In the genomic region with DNA sequence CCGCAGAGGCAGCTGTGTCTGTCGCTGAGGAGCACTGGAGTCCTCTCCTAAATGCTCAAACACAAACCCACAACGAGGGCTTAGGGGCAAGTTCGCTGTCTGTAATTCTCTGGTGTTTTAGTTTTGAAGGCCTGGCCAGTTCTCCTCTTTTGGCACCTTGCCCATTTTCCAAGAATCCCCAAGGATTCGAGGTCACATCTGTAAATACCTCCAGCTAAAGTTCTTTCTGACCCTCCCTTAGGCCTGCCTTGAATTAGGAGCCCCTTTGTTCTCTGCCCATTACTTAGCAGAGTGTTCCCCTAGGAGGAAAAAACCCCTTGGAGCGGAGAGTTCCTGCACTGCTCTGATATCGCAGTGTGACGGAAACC, we compare ENCODE assay signal across 8 cellular contexts. TPM values are rescaled to one million over a fixed set of nuclear protein-coding genes. Genes with fewer than 3 reads are reported as not detected.
A peak's percentile ranks its signal among the peaks of the same experiment; 100 is the strongest.
DNase-seq lines count a peak whose midpoint lies in the region; ATAC-seq and TF ChIP-seq lines count a peak whose summit lies in the region.

No MANE protein-coding gene starts in this region.

- peaks cover 15% of the 10 kb centered on the region for H3K4me1 Mint-ChIP-seq in T-helper 17 cell

- 73% methylated on average over 6 of the region's 8 CpGs for WGBS in SK-N-SH (ENCODE audit: low lambda C conversion rate)
- 62 to 68% (median 68%) methylated on average over 8 of the region's 8 CpGs for WGBS in stomach, 5 donors

- DNase-seq in SK-N-SH (peak; percentile 44), T-helper 17 cell (no peak), left ventricle myocardium superior (no peak), stomach (no peak), DMS53 (lab: John Stamatoyannopoulos, UW) (no peak), NCI-H2029 (lab: John Stamatoyannopoulos, UW) (no peak)

- POLR2A ChIA-PET in SK-N-SH (lab: Yijun Ruan, JAX): no interaction called here

- H3K9ac ChIP-seq in SK-N-SH: no peak overlapping the region

- TF ChIP-seq CTCF in SK-N-SH (IDR thresholded peaks at IDR 0.05): no peak
- no peak for TF ChIP-seq CTCF in stomach (IDR thresholded peaks at IDR 0.05)

- H3K27ac ChIP-seq in SK-N-SH (ENCODE audit: low read depth in 2 of 2, low read length in 1 of 2): no peak overlapping the region
- peak overlapping the region; percentile 3 to 84 (median 79) for H3K27ac ChIP-seq in stomach

- H3K36me3 ChIP-seq in SK-N-SH (replicated peaks in 1 of 2; ENCODE audit: control insufficient read depth in 1 of 2, insufficient read depth in 2 of 2, low read length in 1 of 2): peaks cover 0 to 14% of the 10 kb centered on the region in 2 experiments
- peaks cover 25 to 46% (median 44%) of the 10 kb centered on the region in 4 donors for H3K36me3 ChIP-seq in stomach

- TF ChIP-seq EP300 in SK-N-SH (IDR thresholded peaks at IDR 0.05; ENCODE audit: borderline replicate concordance in 1 of 2, low read depth in 1 of 2, low read length in 1 of 2) (no peak), stomach (IDR thresholded peaks at IDR 0.05) (no peak)

- intact Hi-C loops in left ventricle myocardium superior (cut with micrococcal nuclease) (no loop called here), stomach (cut with DNase I; ENCODE audit: low total_unique reads) (no loop called here)

- CTCF ChIA-PET in SK-N-SH (lab: Yijun Ruan, JAX): interaction anchor here (0.6 to 2.9 kb wide), 2 partner anchors 10 to 106 kb away, joined by 3 to 9 read pairs; no protein-coding TSS in a partner anchor

- H3K27me3 ChIP-seq in SK-N-SH (ENCODE audit: insufficient read depth) (no peaks in the 10 kb centered on the region), stomach (no peaks in the 10 kb centered on the region)

- ATAC-seq in SK-N-SH treated with all-trans-retinoic acid at 6 μM for 48 hours: no peak
- ATAC-seq in T-helper 17 cell: no peak
- ATAC-seq in left ventricle myocardium superior: peak; percentile 2
- no peak for ATAC-seq in GM18520 (IDR thresholded peaks at IDR 0.05; ENCODE audit: unreplicated experiment)

- TF ChIP-seq RAD21 in SK-N-SH (IDR thresholded peaks at IDR 0.05; ENCODE audit: low read length): no peak

- peaks cover 5% of the 10 kb centered on the region for H3K36me3 Mint-ChIP-seq in T-helper 17 cell (ENCODE audit: low read depth)

- H3F3A ChIP-seq in SK-N-SH (replicated peaks; ENCODE audit: insufficient read depth): no peaks in the 10 kb centered on the region

- H3K9me3 ChIP-seq in SK-N-SH (no peaks in the 10 kb centered on the region), T-helper 17 cell (ENCODE audit: control insufficient read depth, low read length, poor library complexity, severe bottlenecking) (no peaks in the 10 kb centered on the region), stomach (no peaks in the 10 kb centered on the region)

- no peak overlapping the region for H3K4me2 ChIP-seq in SK-N-SH

- H3K4me3 Mint-ChIP-seq in T-helper 17 cell: no peak overlapping the region

- no peaks in the 10 kb centered on the region for H3K27me3 Mint-ChIP-seq in T-helper 17 cell

- H3K4me3 ChIP-seq in SK-N-SH (ENCODE audit: low read depth in 2 of 2, low read length in 1 of 2): no peak overlapping the region
- H3K4me3 ChIP-seq in stomach: no peak overlapping the region

- H4K20me1 ChIP-seq in SK-N-SH (ENCODE audit: insufficient read depth): no peaks in the 10 kb centered on the region

- no peaks in the 10 kb centered on the region for H3K9me2 ChIP-seq in SK-N-SH

- no peak for TF ChIP-seq POLR2A in stomach (IDR thresholded peaks at IDR 0.05)

- H3K27ac Mint-ChIP-seq in T-helper 17 cell: peak overlapping the region; percentile 86

- peaks cover 16% of the 10 kb centered on the region; the same call in 1 of the 2 replicates for H3K79me2 ChIP-seq in SK-N-SH (ENCODE audit: insufficient read depth)

- no peak overlapping the region for H2AFZ ChIP-seq in SK-N-SH (ENCODE audit: low read depth)

- H3K4me1 ChIP-seq in SK-N-SH (ENCODE audit: control insufficient read depth in 1 of 2, insufficient read depth in 2 of 2, low read depth in 1 of 2, low read length in 1 of 2): peaks cover 6 to 18% of the 10 kb centered on the region in 2 experiments; a peak in 2 of 4 replicates
- H3K4me1 ChIP-seq in stomach: peaks cover 16 to 45% (median 31%) of the 10 kb centered on the region in 4 donors

TF ChIP-seq in SK-N-SH, 30 proteins besides CTCF, POLR2A, EP300 and RAD21 (continues in another document):
- TF ChIP-seq NFIC (IDR thresholded peaks at IDR 0.05; ENCODE audit: borderline replicate concordance) (peak; percentile 21; the same call in 1 of the 2 replicates), EZH2phosphoT487 (IDR thresholded peaks at IDR 0.05; ENCODE audit: borderline replicate concordance, low read depth) (no peak), MXI1 (IDR thresholded peaks at IDR 0.05; ENCODE audit: low read depth, low read length) (no peak), CHD2 (IDR thresholded peaks at IDR 0.05; ENCODE audit: low read length, partially characterized antibody) (no peak)
- TF ChIP-seq, protein P1, sequence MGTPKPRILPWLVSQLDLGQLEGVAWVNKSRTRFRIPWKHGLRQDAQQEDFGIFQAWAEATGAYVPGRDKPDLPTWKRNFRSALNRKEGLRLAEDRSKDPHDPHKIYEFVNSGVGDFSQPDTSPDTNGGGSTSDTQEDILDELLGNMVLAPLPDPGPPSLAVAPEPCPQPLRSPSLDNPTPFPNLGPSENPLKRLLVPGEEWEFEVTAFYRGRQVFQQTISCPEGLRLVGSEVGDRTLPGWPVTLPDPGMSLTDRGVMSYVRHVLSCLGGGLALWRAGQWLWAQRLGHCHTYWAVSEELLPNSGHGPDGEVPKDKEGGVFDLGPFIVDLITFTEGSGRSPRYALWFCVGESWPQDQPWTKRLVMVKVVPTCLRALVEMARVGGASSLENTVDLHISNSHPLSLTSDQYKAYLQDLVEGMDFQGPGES (IDR thresholded peaks at IDR 0.05; ENCODE audit: low read depth, low read length): no peak
- TF ChIP-seq, protein P2, sequence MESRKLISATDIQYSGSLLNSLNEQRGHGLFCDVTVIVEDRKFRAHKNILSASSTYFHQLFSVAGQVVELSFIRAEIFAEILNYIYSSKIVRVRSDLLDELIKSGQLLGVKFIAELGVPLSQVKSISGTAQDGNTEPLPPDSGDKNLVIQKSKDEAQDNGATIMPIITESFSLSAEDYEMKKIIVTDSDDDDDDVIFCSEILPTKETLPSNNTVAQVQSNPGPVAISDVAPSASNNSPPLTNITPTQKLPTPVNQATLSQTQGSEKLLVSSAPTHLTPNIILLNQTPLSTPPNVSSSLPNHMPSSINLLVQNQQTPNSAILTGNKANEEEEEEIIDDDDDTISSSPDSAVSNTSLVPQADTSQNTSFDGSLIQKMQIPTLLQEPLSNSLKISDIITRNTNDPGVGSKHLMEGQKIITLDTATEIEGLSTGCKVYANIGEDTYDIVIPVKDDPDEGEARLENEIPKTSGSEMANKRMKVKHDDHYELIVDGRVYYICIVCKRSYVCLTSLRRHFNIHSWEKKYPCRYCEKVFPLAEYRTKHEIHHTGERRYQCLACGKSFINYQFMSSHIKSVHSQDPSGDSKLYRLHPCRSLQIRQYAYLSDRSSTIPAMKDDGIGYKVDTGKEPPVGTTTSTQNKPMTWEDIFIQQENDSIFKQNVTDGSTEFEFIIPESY (IDR thresholded peaks at IDR 0.05; ENCODE audit: borderline replicate concordance, low read depth): no peak

TF ChIP-seq in SK-N-SH treated with all-trans-retinoic acid at 6 μM for 48 hours, 23 proteins besides CTCF, POLR2A, EP300 and RAD21 (continues in another document):
- TF ChIP-seq SNAI2 (CRISPR knock-in tag; IDR thresholded peaks at IDR 0.05) (no peak), ZFP30 (CRISPR knock-in tag; IDR thresholded peaks at IDR 0.05) (no peak), ARNTL (CRISPR knock-in tag; IDR thresholded peaks at IDR 0.05; ENCODE audit: borderline replicate concordance, low read depth) (no peak)
- TF ChIP-seq, protein P3, sequence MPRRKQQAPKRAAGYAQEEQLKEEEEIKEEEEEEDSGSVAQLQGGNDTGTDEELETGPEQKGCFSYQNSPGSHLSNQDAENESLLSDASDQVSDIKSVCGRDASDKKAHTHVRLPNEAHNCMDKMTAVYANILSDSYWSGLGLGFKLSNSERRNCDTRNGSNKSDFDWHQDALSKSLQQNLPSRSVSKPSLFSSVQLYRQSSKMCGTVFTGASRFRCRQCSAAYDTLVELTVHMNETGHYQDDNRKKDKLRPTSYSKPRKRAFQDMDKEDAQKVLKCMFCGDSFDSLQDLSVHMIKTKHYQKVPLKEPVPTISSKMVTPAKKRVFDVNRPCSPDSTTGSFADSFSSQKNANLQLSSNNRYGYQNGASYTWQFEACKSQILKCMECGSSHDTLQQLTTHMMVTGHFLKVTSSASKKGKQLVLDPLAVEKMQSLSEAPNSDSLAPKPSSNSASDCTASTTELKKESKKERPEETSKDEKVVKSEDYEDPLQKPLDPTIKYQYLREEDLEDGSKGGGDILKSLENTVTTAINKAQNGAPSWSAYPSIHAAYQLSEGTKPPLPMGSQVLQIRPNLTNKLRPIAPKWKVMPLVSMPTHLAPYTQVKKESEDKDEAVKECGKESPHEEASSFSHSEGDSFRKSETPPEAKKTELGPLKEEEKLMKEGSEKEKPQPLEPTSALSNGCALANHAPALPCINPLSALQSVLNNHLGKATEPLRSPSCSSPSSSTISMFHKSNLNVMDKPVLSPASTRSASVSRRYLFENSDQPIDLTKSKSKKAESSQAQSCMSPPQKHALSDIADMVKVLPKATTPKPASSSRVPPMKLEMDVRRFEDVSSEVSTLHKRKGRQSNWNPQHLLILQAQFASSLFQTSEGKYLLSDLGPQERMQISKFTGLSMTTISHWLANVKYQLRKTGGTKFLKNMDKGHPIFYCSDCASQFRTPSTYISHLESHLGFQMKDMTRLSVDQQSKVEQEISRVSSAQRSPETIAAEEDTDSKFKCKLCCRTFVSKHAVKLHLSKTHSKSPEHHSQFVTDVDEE (CRISPR knock-in tag; IDR thresholded peaks at IDR 0.05): no peak

RNA-seq across cellular contexts. Expression of a gene that starts 0.7 kb away (rescaled TPM):
- polyA plus RNA-seq in SK-N-SH (2012; rRNA removed): 26.5 and 26.7 TPM in 2 replicates
- polyA plus RNA-seq in SK-N-SH (2012; cell fraction: cytosol; rRNA removed): 14.6 and 21.0 TPM in 2 replicates
- 115 and 123 TPM in 2 replicates for polyA plus RNA-seq in SK-N-SH (2012; cell fraction: nucleus; rRNA removed)
- 10 to 100 TPM; 21.5 to 25.4 TPM for total RNA-seq in T-helper 17 cell
- 11.6 TPM for total RNA-seq in left ventricle myocardium superior
- 10 to 100 TPM in 3 of 5 donors, 1 to 10 TPM in 2; 3.5 to 33.5 (median 13.2) TPM for total RNA-seq in stomach
- polyA plus RNA-seq in stomach: 1 to 10 TPM; 2.4 to 9.7 (median 3.5) TPM

RNA-seq across cellular contexts. Expression of a gene that starts 31.0 kb away (rescaled TPM):
- polyA plus RNA-seq in SK-N-SH (2012; rRNA removed): 39.2 and 41.4 TPM in 2 replicates
- 26.6 and 32.3 TPM in 2 replicates for polyA plus RNA-seq in SK-N-SH (2012; cell fraction: cytosol; rRNA removed)
- polyA plus RNA-seq in SK-N-SH (2012; cell fraction: nucleus; rRNA removed): 97.5 and 118 TPM in 2 replicates
- 10 to 100 TPM; 76.5 to 79.3 TPM for total RNA-seq in T-helper 17 cell
- total RNA-seq in left ventricle myocardium superior: 28.9 TPM
- total RNA-seq in stomach: 100 to 1,000 TPM in 2 of 5 donors, 10 to 100 TPM in 3; 15.1 to 140 (median 89.1) TPM
- polyA plus RNA-seq in stomach: 10 to 100 TPM; 30.7 to 49.8 (median 37.3) TPM

Comparison
In these comparisons a context has a peak if more than half of its experiments do, and no peak if none do; other contexts are left out.
1. H3K27ac ChIP-seq: peak in stomach (5 of 5); none in SK-N-SH (0 of 2).